8 cellular contexts compared by ENCODE assay signal in genomic region chr4:129362685-129363274, GRCh38.
DNase-seq lines count a peak whose midpoint lies in the region; ATAC-seq, FAIRE-seq and TF ChIP-seq lines count a peak whose summit lies in the region.

No MANE protein-coding gene starts in this region.

- H3K4me1 Mint-ChIP-seq in CD4-positive, alpha-beta T cell (ENCODE audit: low read depth) = no peaks in the 10 kb centered on the region
- peaks cover 18% of the 10 kb centered on the region for H3K4me1 Mint-ChIP-seq in WTC11

- no peaks in the 10 kb centered on the region for H3K36me3 Mint-ChIP-seq in CD4-positive, alpha-beta T cell (ENCODE audit: low read depth)
- no peaks in the 10 kb centered on the region for H3K36me3 Mint-ChIP-seq in WTC11

- no peaks in the 10 kb centered on the region for H3K9me3 Mint-ChIP-seq in CD4-positive, alpha-beta T cell
- no peaks in the 10 kb centered on the region for H3K9me3 Mint-ChIP-seq in WTC11

- DNase-seq in CD4-positive, alpha-beta T cell = peak in 8 of 10 experiments; percentile 0 to 29 (median 10)
- peak; percentile 58 for DNase-seq in NCI-H2171 (lab: John Stamatoyannopoulos, UW)
- DNase-seq in WTC11 (ENCODE audit: low spot score) = peak; percentile 54
- DNase-seq in midbrain (lab: John Stamatoyannopoulos, UW) = peak; percentile 66
- DNase-seq in tibial artery = peak in 1 of 2 donors; percentile 46

- TF ChIP-seq CTCF in CD4-positive, alpha-beta T cell (IDR thresholded peaks at IDR 0.05) = peak; percentile 78
- TF ChIP-seq CTCF in WTC11 (IDR thresholded peaks at IDR 0.05) = peak; percentile 72
- peak; percentile 73 to 74 for TF ChIP-seq CTCF in tibial artery (IDR thresholded peaks at IDR 0.05)

- ATAC-seq in CD4-positive, alpha-beta T cell (ENCODE audit: poor library complexity) = no peak
- ATAC-seq in GM18873 (IDR thresholded peaks at IDR 0.05; ENCODE audit: low FRiP score, unreplicated experiment) = peak; percentile 78
- ATAC-seq in HG03135 (IDR thresholded peaks at IDR 0.05; ENCODE audit: unreplicated experiment) = peak; percentile 81
- peak; percentile 80 for ATAC-seq in WTC11

- H3K4me3 ChIP-seq in tibial artery = no peak overlapping the region

- CTCF ChIA-PET in CD4-positive, alpha-beta T cell (lab: Charles Lee) = interaction anchor here (1.0 to 1.3 kb wide), 3 partner anchors 9 to 278 kb away, joined by 3 to 4 read pairs (median 3); no protein-coding TSS in a partner anchor
- CTCF ChIA-PET in WTC11 (lab: Charles Lee) = interaction anchor here (0.7 to 1.9 kb wide), 7 partner anchors 11 to 1939 kb away, joined by 3 to 14 read pairs (median 3); no protein-coding TSS in a partner anchor

- intact Hi-C loops in CD4-positive, alpha-beta T cell (cut with DNase I, micrococcal nuclease) = loop anchor here (2.0 kb wide), 1 partner anchor 278 kb away; no protein-coding TSS in a partner anchor
- intact Hi-C loops in tibial artery (cut with DNase I; ENCODE audit: low total_unique reads) = loop anchor here (5.0 kb wide), 1 partner anchor 280 kb away; no protein-coding TSS in a partner anchor

- no peak overlapping the region for H3K27ac ChIP-seq in CD4-positive, alpha-beta T cell (ENCODE audit: low read depth, low read length)
- no peak overlapping the region for H3K27ac ChIP-seq in tibial artery

- no peak overlapping the region for H3K4me3 Mint-ChIP-seq in CD4-positive, alpha-beta T cell
- no peak overlapping the region for H3K4me3 Mint-ChIP-seq in WTC11

- peaks cover 5% of the 10 kb centered on the region for H3K27me3 Mint-ChIP-seq in CD4-positive, alpha-beta T cell
- H3K27me3 Mint-ChIP-seq in WTC11 (ENCODE audit: low read depth) = no peaks in the 10 kb centered on the region

- FAIRE-seq in endometrium (lab: Jason Lieb, UNC) = peak; percentile 90

- no peaks in the 10 kb centered on the region for H3K36me3 ChIP-seq in tibial artery

- H3K27ac Mint-ChIP-seq in CD4-positive, alpha-beta T cell = no peak overlapping the region
- no peak overlapping the region for H3K27ac Mint-ChIP-seq in WTC11

- H3K4me1 ChIP-seq in tibial artery = peaks cover 0 to 6% (median 1%) of the 10 kb centered on the region in 4 donors

- H3K27me3 ChIP-seq in CD4-positive, alpha-beta T cell (ENCODE audit: control insufficient read depth, insufficient read depth, low read length) = no peaks in the 10 kb centered on the region
- H3K27me3 ChIP-seq in tibial artery = no peaks in the 10 kb centered on the region

- POLR2A ChIA-PET in CD4-positive, alpha-beta T cell (lab: Charles Lee) = no interaction called here
- POLR2A ChIA-PET in WTC11 (lab: Charles Lee) = no interaction called here

- H3K9me3 ChIP-seq in CD4-positive, alpha-beta T cell (ENCODE audit: control insufficient read depth, low read length) = no peaks in the 10 kb centered on the region
- no peaks in the 10 kb centered on the region for H3K9me3 ChIP-seq in tibial artery

TF ChIP-seq in WTC11, 78 proteins besides CTCF, POLR2A, EP300 and RAD21:
- TF ChIP-seq AFF4 (CRISPR knock-in tag; IDR thresholded peaks at IDR 0.05; ENCODE audit: borderline replicate concordance) (no peak), TCF7 (CRISPR knock-in tag; IDR thresholded peaks at IDR 0.05; ENCODE audit: low read depth) (no peak), ZNF219 (CRISPR knock-in tag; IDR thresholded peaks at IDR 0.05; ENCODE audit: borderline replicate concordance) (no peak)
